8 cellular contexts compared by ENCODE assay signal in the genomic region with DNA sequence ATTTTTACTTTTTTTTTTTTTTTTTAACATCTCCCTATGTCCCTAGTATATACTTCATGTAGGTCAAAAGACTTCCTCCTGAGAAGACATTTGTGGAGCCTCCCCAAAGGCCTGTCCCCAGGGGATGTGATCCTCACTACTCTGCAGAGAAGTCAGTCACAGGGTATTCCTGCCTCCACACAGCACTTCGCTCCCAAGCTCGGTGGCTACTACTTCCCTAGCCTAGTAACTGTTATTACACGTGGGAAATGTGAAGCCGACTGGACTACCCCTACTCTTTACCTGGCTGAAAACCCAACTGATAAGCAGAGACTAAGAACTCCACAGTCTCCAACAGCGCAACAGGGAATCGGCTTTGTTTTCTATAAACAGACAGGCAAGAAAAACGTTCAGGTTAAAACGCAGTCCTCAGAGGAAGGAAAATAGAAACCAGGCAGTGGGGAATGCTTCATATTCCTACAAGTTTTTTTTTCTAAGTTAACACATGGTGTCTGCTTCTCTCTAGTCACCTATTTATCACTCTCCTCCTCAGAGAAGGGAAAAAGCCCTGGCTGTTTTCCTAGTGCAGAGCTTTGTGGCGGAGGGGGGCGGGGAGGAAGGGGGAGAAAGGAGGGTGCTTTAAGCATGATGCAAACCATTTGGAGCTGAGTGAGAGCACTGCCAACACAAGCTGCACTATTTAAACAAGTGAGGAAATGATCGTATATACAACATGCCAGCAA.
A peak's percentile ranks its signal among the peaks of the same experiment; 100 is the strongest.
DNase-seq lines count a peak whose midpoint lies in the region; ATAC-seq lines count a peak whose summit lies in the region.

No MANE protein-coding gene starts in this region.

- H2BK12ac ChIP-seq in trophoblast cell (ENCODE audit: low read length): no peak overlapping the region

- no peak overlapping the region for H4K91ac ChIP-seq in trophoblast cell (ENCODE audit: low read depth, low read length)

- H2AK5ac ChIP-seq in trophoblast cell (ENCODE audit: low read length): no peak overlapping the region

- no peaks in the 10 kb centered on the region for H3K9me3 ChIP-seq in trophoblast cell (ENCODE audit: insufficient read depth, low read depth, low read length)

- no peak overlapping the region for H3K14ac ChIP-seq in trophoblast cell (ENCODE audit: low read length)

- H3K79me1 ChIP-seq in trophoblast cell (ENCODE audit: low read length): no peaks in the 10 kb centered on the region

- H3K27me3 ChIP-seq in trophoblast cell (ENCODE audit: insufficient read depth, low read length): no peaks in the 10 kb centered on the region

- WGBS in trophoblast cell (ENCODE audit: extremely low coverage, insufficient coverage, insufficient read length): no CpG with 5 or more reads among the region's 11 CpGs

- no peak overlapping the region for H3K4me3 ChIP-seq in trophoblast cell (ENCODE audit: low read depth, low read length)

- H3K4me2 ChIP-seq in trophoblast cell (ENCODE audit: low read length): no peak overlapping the region

- no peak overlapping the region for H4K12ac ChIP-seq in trophoblast cell (ENCODE audit: low read depth, low read length)

- no peak overlapping the region for H2BK5ac ChIP-seq in trophoblast cell (ENCODE audit: low read depth, low read length, poor library complexity)

- no peak overlapping the region for H3K23ac ChIP-seq in trophoblast cell (ENCODE audit: low read length)

- no peak for ATAC-seq in HG02588 (IDR thresholded peaks at IDR 0.05; ENCODE audit: unreplicated experiment)

- no peak overlapping the region for H3K4ac ChIP-seq in trophoblast cell (ENCODE audit: low read depth, low read length)

- peaks cover 11 to 16% of the 10 kb centered on the region in 2 experiments for H3K36me3 ChIP-seq in trophoblast cell (ENCODE audit: control insufficient read depth in 1 of 2, insufficient read depth in 2 of 2, low read length in 2 of 2)

- DNase-seq in DMS153 treated with DMSO at 0.1 percent for 48 hours (lab: John Stamatoyannopoulos, UW; ENCODE audit: unreplicated experiment) (peak; percentile 53), SHP77 (lab: John Stamatoyannopoulos, UW) (peak; percentile 31 to 81), foreskin melanocyte (peak; percentile 32), trophoblast cell (no peak), NCI-H1105 (lab: John Stamatoyannopoulos, UW) (no peak), NCI-H187 (lab: John Stamatoyannopoulos, UW) (no peak)
- no peak for DNase-seq in activated T-cell treated with anti-CD3 and anti-CD28 coated beads, Interleukin-2, amount 50 U/mL, for 48 hours

- H4K8ac ChIP-seq in trophoblast cell (ENCODE audit: low read depth, low read length): no peak overlapping the region

- H3K9ac ChIP-seq in trophoblast cell (ENCODE audit: low read length): no peak overlapping the region

- no peaks in the 10 kb centered on the region for H3K79me2 ChIP-seq in trophoblast cell (ENCODE audit: control insufficient read depth, insufficient read depth, low read length, poor library complexity)

- no peak overlapping the region for H2BK120ac ChIP-seq in trophoblast cell (ENCODE audit: insufficient read depth, low read length, poor library complexity)

- H3K4me1 ChIP-seq in trophoblast cell (ENCODE audit: control insufficient read depth in 1 of 2, insufficient read depth in 2 of 2, low read length in 2 of 2): peaks cover 7 to 10% of the 10 kb centered on the region in 2 experiments

- H3K18ac ChIP-seq in trophoblast cell (ENCODE audit: low read length): no peak overlapping the region

- H3K27ac ChIP-seq in trophoblast cell (ENCODE audit: low read depth, low read length): peak overlapping the region; percentile 54

- H2AFZ ChIP-seq in trophoblast cell (ENCODE audit: insufficient read depth, low read length, poor library complexity): no peak overlapping the region

Comparison
In these comparisons a context has a peak if more than half of its experiments do, and no peak if none do; other contexts are left out.
1. DNase-seq: peak in DMS153 treated with DMSO at 0.1 percent for 48 hours (single experiment), SHP77 (2 of 2) and foreskin melanocyte (single experiment); none in trophoblast cell (0 of 2), NCI-H1105 (single experiment), NCI-H187 (0 of 2) and activated T-cell treated with anti-CD3 and anti-CD28 coated beads, Interleukin-2, amount 50 U/mL, for 48 hours (0 of 2).